Comparison of ENCODE assay signal across 1 cellular context in genomic region chr3:184260571-184261269, GRCh38.
TF ChIP-seq lines count a peak whose summit lies in the region.

No MANE protein-coding gene starts in this region.

TF ChIP-seq in K562, 482 proteins besides CTCF, POLR2A, EP300 and RAD21:
- TF ChIP-seq POLR2G (IDR thresholded peaks at IDR 0.05; ENCODE audit: low read depth, low read length): peak; percentile 71
- TF ChIP-seq JUN (IDR thresholded peaks at IDR 0.05; ENCODE audit: borderline replicate concordance, low read depth, low read length): no peak
- no peak for TF ChIP-seq JUN (CRISPR knock-in tag; IDR thresholded peaks at IDR 0.05; ENCODE audit: borderline replicate concordance)
- no peak for TF ChIP-seq ZBED1 (IDR thresholded peaks at IDR 0.05)
- TF ChIP-seq KDM5B (IDR thresholded peaks at IDR 0.05; ENCODE audit: insufficient replicate concordance, low read depth, low read length): peak; percentile 22
- TF ChIP-seq FIP1L1 (IDR thresholded peaks at IDR 0.05; ENCODE audit: low read depth, low read length, poor library complexity, severe bottlenecking): peak; percentile 48
- peak; percentile 17 for TF ChIP-seq RBBP5 (IDR thresholded peaks at IDR 0.05; ENCODE audit: borderline replicate concordance, insufficient read depth, low read length, poor library complexity, severe bottlenecking)
- TF ChIP-seq ARID2 (IDR thresholded peaks at IDR 0.05): no peak
- TF ChIP-seq ZNF740 (CRISPR knock-in tag; IDR thresholded peaks at IDR 0.05): peak; percentile 75; the same call in 1 of the 2 replicates
- TF ChIP-seq ZNF740 (tag; IDR thresholded peaks at IDR 0.05): no peak
- 0 out of 2 replicates have a peak, but pooled peaks have one; percentile 38 for TF ChIP-seq REST (CRISPR knock-in tag; IDR thresholded peaks at IDR 0.05; ENCODE audit: low read depth)
- TF ChIP-seq CBFB (CRISPR knock-in tag; IDR thresholded peaks at IDR 0.05): no peak
- TF ChIP-seq THAP7 (CRISPR knock-in tag; IDR thresholded peaks at IDR 0.05): no peak
- TF ChIP-seq NRF1 (conservative IDR thresholded peaks at IDR 0.05 in 1 of 2, IDR thresholded peaks at IDR 0.05 in 1 of 2): no peak
- no peak for TF ChIP-seq ZNF134 (CRISPR knock-in tag; conservative IDR thresholded peaks at IDR 0.05)
- TF ChIP-seq ATF3 (IDR thresholded peaks at IDR 0.05): no peak
- TF ChIP-seq ATF3 (CRISPR knock-in tag; conservative IDR thresholded peaks at IDR 0.05): no peak
- TF ChIP-seq MIER1 (IDR thresholded peaks at IDR 0.05; ENCODE audit: low read depth): 0 out of 2 replicates have a peak, but pooled peaks have one; percentile 63
- no peak for TF ChIP-seq HDAC8 (tag; IDR thresholded peaks at IDR 0.05)
- peak; percentile 38; the same call in 1 of the 2 replicates for TF ChIP-seq ZNF263 (CRISPR knock-in tag; IDR thresholded peaks at IDR 0.05; ENCODE audit: borderline replicate concordance)
